ENCODE assay signal across 37 cellular contexts in genomic region chr1:210702512-210702911, GRCh38.
"Had no signal": no experiment of that assay in that cellular context is flagged by ENCODE, and none has a peak within 500 bp of the region (broad histone marks: within the 10 kb centered on the region; RNA-seq: fewer than 3 reads in every experiment).

No MANE protein-coding gene starts in this region.

- H3K27ac Mint-ChIP-seq: activated CD4-positive, alpha-beta memory T cell treated with anti-CD3 and anti-CD28 coated beads, Interleukin-2, amount 10 ng/mL, durations not matched to agents 7 days and 5 days; activated CD4-positive, alpha-beta T cell treated with anti-CD3 and anti-CD28 coated beads for 36 hours; activated CD4-positive, alpha-beta T cell treated with anti-CD3 and anti-CD28 coated beads, Interleukin-2, amount 10 ng/mL, durations not matched to agents 7 days and 5 days; activated CD8-positive, alpha-beta memory T cell treated with anti-CD3 and anti-CD28 coated beads, Interleukin-2, amount 10 ng/mL, durations not matched to agents 7 days and 5 days; activated CD8-positive, alpha-beta T cell treated with anti-CD3 and anti-CD28 coated beads, Interleukin-2, amount 10 ng/mL, durations not matched to agents 7 days and 5 days; activated naive CD4-positive, alpha-beta T cell treated with anti-CD3 and anti-CD28 coated beads, Interleukin-2, amount 10 ng/mL, durations not matched to agents 7 days and 5 days; activated naive CD4-positive, alpha-beta T cell treated with anti-CD3 and anti-CD28 coated beads, Interleukin-2, amount 50 U/mL, for 24 hours; activated naive CD8-positive, alpha-beta T cell; activated naive CD8-positive, alpha-beta T cell treated with anti-CD3 and anti-CD28 coated beads, Interleukin-2, amount 10 ng/mL, durations not matched to agents 7 days and 5 days; activated naive CD8-positive, alpha-beta T cell treated with anti-CD3 and anti-CD28 coated beads, Interleukin-2, amount 50 U/mL, for 24 hours; activated T-cell treated with anti-CD3 and anti-CD28 coated beads, Interleukin-2, amount 50 U/mL, for 24 hours; activated T-helper 2 cell treated with anti-CD3 and anti-CD28 coated beads, Interferon-gamma antibody, Interleukin-2, Interleukin-4, amounts not matched to agents 10 μg/mL and 5 μg/mL and 100 μg/mL, durations not matched to agents 14 hours and 24 hours and 36 hours; brain; T-helper 1 cell treated with Interleukin-12 subunit alpha and Interleukin-12 subunit beta and Interleukin-4 antibody, amounts not matched to agents 30 μg/mL and 1 μg/mL, for 36 hours; T-helper 2 cell treated with Interferon-gamma antibody and Interleukin-4, amounts not matched to agents 5 μg/mL and 100 μg/mL, for 36 hours had no signal

- H3K4me3 Mint-ChIP-seq: activated CD4-positive, alpha-beta memory T cell treated with anti-CD3 and anti-CD28 coated beads, Interleukin-2, amount 10 ng/mL, durations not matched to agents 7 days and 5 days; activated CD4-positive, alpha-beta T cell treated with anti-CD3 and anti-CD28 coated beads for 36 hours; activated CD4-positive, alpha-beta T cell treated with anti-CD3 and anti-CD28 coated beads, Interleukin-2, amount 10 ng/mL, durations not matched to agents 7 days and 5 days; activated CD8-positive, alpha-beta memory T cell treated with anti-CD3 and anti-CD28 coated beads, Interleukin-2, amount 10 ng/mL, durations not matched to agents 7 days and 5 days; activated CD8-positive, alpha-beta T cell treated with anti-CD3 and anti-CD28 coated beads, Interleukin-2, amount 10 ng/mL, durations not matched to agents 7 days and 5 days; activated naive CD4-positive, alpha-beta T cell treated with anti-CD3 and anti-CD28 coated beads, Interleukin-2, amount 10 ng/mL, durations not matched to agents 7 days and 5 days; activated naive CD4-positive, alpha-beta T cell treated with anti-CD3 and anti-CD28 coated beads, Interleukin-2, amount 50 U/mL, for 24 hours; activated naive CD8-positive, alpha-beta T cell; activated naive CD8-positive, alpha-beta T cell treated with anti-CD3 and anti-CD28 coated beads, Interleukin-2, amount 10 ng/mL, durations not matched to agents 7 days and 5 days; activated naive CD8-positive, alpha-beta T cell treated with anti-CD3 and anti-CD28 coated beads, Interleukin-2, amount 50 U/mL, for 24 hours; activated T-cell treated with anti-CD3 and anti-CD28 coated beads, Interleukin-2, amount 50 U/mL, for 24 hours; brain; central memory CD8-positive, alpha-beta T cell; T-helper 1 cell treated with Interleukin-12 subunit alpha and Interleukin-12 subunit beta and Interleukin-4 antibody, amounts not matched to agents 30 μg/mL and 1 μg/mL, for 36 hours; T-helper 2 cell treated with Interferon-gamma antibody and Interleukin-4, amounts not matched to agents 5 μg/mL and 100 μg/mL, for 36 hours had no signal

- H3K4me3 ChIP-seq: ascending aorta, cardiac muscle cell had no signal

- H3K36me3 Mint-ChIP-seq: activated CD8-positive, alpha-beta memory T cell treated with anti-CD3 and anti-CD28 coated beads, Interleukin-2, amount 10 ng/mL, durations not matched to agents 7 days and 5 days; activated naive CD4-positive, alpha-beta T cell treated with anti-CD3 and anti-CD28 coated beads, Interleukin-2, amount 10 ng/mL, durations not matched to agents 7 days and 5 days; activated naive CD4-positive, alpha-beta T cell treated with anti-CD3 and anti-CD28 coated beads, Interleukin-2, amount 50 U/mL, for 24 hours; activated naive CD8-positive, alpha-beta T cell; activated naive CD8-positive, alpha-beta T cell treated with anti-CD3 and anti-CD28 coated beads, Interleukin-2, amount 10 ng/mL, durations not matched to agents 7 days and 5 days had no signal

- H3K27me3 Mint-ChIP-seq: activated CD4-positive, alpha-beta T cell treated with anti-CD3 and anti-CD28 coated beads for 36 hours; activated naive CD4-positive, alpha-beta T cell treated with anti-CD3 and anti-CD28 coated beads, Interleukin-2, amount 10 ng/mL, durations not matched to agents 7 days and 5 days; activated naive CD4-positive, alpha-beta T cell treated with anti-CD3 and anti-CD28 coated beads, Interleukin-2, amount 50 U/mL, for 24 hours; activated naive CD8-positive, alpha-beta T cell; activated naive CD8-positive, alpha-beta T cell treated with anti-CD3 and anti-CD28 coated beads, Interleukin-2, amount 50 U/mL, for 24 hours; activated T-cell treated with anti-CD3 and anti-CD28 coated beads, Interleukin-2, amount 50 U/mL, for 24 hours; brain; central memory CD8-positive, alpha-beta T cell had no signal

- H3K9me3 ChIP-seq: ascending aorta had no signal

- ATAC-seq: activated CD4-positive, alpha-beta T cell treated with anti-CD3 and anti-CD28 coated beads for 36 hours; activated CD4-positive, CD25-positive, alpha-beta regulatory T cell treated with anti-CD3 and anti-CD28 coated beads, Interleukin-2, amount 50 U/mL, for 24 hours; activated CD8-positive, alpha-beta memory T cell treated with anti-CD3 and anti-CD28 coated beads, Interleukin-2, amount 10 ng/mL, durations not matched to agents 7 days and 5 days; activated CD8-positive, alpha-beta T cell treated with anti-CD3 and anti-CD28 coated beads, Interleukin-2, amount 10 ng/mL, durations not matched to agents 7 days and 5 days; activated naive CD8-positive, alpha-beta T cell treated with anti-CD3 and anti-CD28 coated beads, Interleukin-2, amount 50 U/mL, for 24 hours had no signal

- H3K4me1 Mint-ChIP-seq: activated CD4-positive, alpha-beta T cell treated with anti-CD3 and anti-CD28 coated beads for 36 hours; activated CD4-positive, alpha-beta T cell treated with anti-CD3 and anti-CD28 coated beads, Interleukin-2, amount 10 ng/mL, durations not matched to agents 7 days and 5 days; activated naive CD4-positive, alpha-beta T cell treated with anti-CD3 and anti-CD28 coated beads, Interleukin-2, amount 10 ng/mL, durations not matched to agents 7 days and 5 days; activated naive CD4-positive, alpha-beta T cell treated with anti-CD3 and anti-CD28 coated beads, Interleukin-2, amount 50 U/mL, for 24 hours; activated naive CD8-positive, alpha-beta T cell treated with anti-CD3 and anti-CD28 coated beads, Interleukin-2, amount 50 U/mL, for 24 hours; central memory CD8-positive, alpha-beta T cell had no signal

- H3K27ac ChIP-seq: ascending aorta, cardiac muscle cell, VCaP had no signal

- H3K9me3 Mint-ChIP-seq: activated CD4-positive, alpha-beta memory T cell treated with anti-CD3 and anti-CD28 coated beads, Interleukin-2, amount 10 ng/mL, durations not matched to agents 7 days and 5 days; activated CD4-positive, alpha-beta T cell treated with anti-CD3 and anti-CD28 coated beads, Interleukin-2, amount 10 ng/mL, durations not matched to agents 7 days and 5 days; activated naive CD4-positive, alpha-beta T cell treated with anti-CD3 and anti-CD28 coated beads, Interleukin-2, amount 10 ng/mL, durations not matched to agents 7 days and 5 days; activated naive CD4-positive, alpha-beta T cell treated with anti-CD3 and anti-CD28 coated beads, Interleukin-2, amount 50 U/mL, for 24 hours; activated naive CD8-positive, alpha-beta T cell treated with anti-CD3 and anti-CD28 coated beads, Interleukin-2, amount 10 ng/mL, durations not matched to agents 7 days and 5 days; activated naive CD8-positive, alpha-beta T cell treated with anti-CD3 and anti-CD28 coated beads, Interleukin-2, amount 50 U/mL, for 24 hours; activated T-cell treated with anti-CD3 and anti-CD28 coated beads, Interleukin-2, amount 50 U/mL, for 24 hours; activated T-helper 2 cell treated with anti-CD3 and anti-CD28 coated beads, Interferon-gamma antibody, Interleukin-2, Interleukin-4, amounts not matched to agents 10 μg/mL and 5 μg/mL and 100 μg/mL, durations not matched to agents 14 hours and 24 hours and 36 hours; central memory CD8-positive, alpha-beta T cell; T-helper 1 cell treated with Interleukin-12 subunit alpha and Interleukin-12 subunit beta and Interleukin-4 antibody, amounts not matched to agents 30 μg/mL and 1 μg/mL, for 36 hours; T-helper 2 cell treated with Interferon-gamma antibody and Interleukin-4, amounts not matched to agents 5 μg/mL and 100 μg/mL, for 36 hours had no signal

- DNase-seq: activated CD4-positive, alpha-beta memory T cell treated with anti-CD3 and anti-CD28 coated beads, Interleukin-2, amount 10 ng/mL, durations not matched to agents 7 days and 5 days; activated CD4-positive, alpha-beta T cell treated with anti-CD3 and anti-CD28 coated beads for 1 hour; activated CD4-positive, alpha-beta T cell treated with anti-CD3 and anti-CD28 coated beads for 36 hours; activated CD4-positive, alpha-beta T cell treated with anti-CD3 and anti-CD28 coated beads for 48 hours; activated CD4-positive, alpha-beta T cell treated with anti-CD3 and anti-CD28 coated beads, Interleukin-2, amount 10 ng/mL, durations not matched to agents 7 days and 5 days; activated CD4-positive, alpha-beta T cell treated with anti-CD3 and anti-CD28 coated beads, Interleukin-2, amount 50 U/mL, for 48 hours; activated CD4-positive, CD25-positive, alpha-beta regulatory T cell; activated CD8-positive, alpha-beta memory T cell treated with anti-CD3 and anti-CD28 coated beads for 24 hours; activated CD8-positive, alpha-beta memory T cell treated with anti-CD3 and anti-CD28 coated beads, Interleukin-2, amount 10 ng/mL, durations not matched to agents 7 days and 5 days; activated CD8-positive, alpha-beta memory T cell treated with anti-CD3 and anti-CD28 coated beads, Interleukin-2, amount 50 U/mL, for 48 hours; activated CD8-positive, alpha-beta T cell treated with anti-CD3 and anti-CD28 coated beads, Interleukin-2, amount 10 ng/mL, durations not matched to agents 7 days and 5 days; activated effector memory CD4-positive, alpha-beta T cell treated with Interleukin-2 at 50 U/mL for 16 hours; activated gamma-delta T cell; activated naive CD4-positive, alpha-beta T cell treated with anti-CD3 and anti-CD28 coated beads, Interleukin-2, amount 10 ng/mL, durations not matched to agents 7 days and 5 days; activated naive CD4-positive, alpha-beta T cell treated with Interleukin-2 at 50 U/mL for 16 hours; activated naive CD8-positive, alpha-beta T cell treated with anti-CD3 and anti-CD28 coated beads, Interleukin-2, amount 10 ng/mL, durations not matched to agents 7 days and 5 days; activated naive CD8-positive, alpha-beta T cell treated with anti-CD3 and anti-CD28 coated beads, Interleukin-2, amount 50 U/mL, for 24 hours; activated T-cell treated with anti-CD3 and anti-CD28 coated beads, Interleukin-2, amount 50 U/mL, for 24 hours; activated T-cell treated with anti-CD3 and anti-CD28 coated beads, Interleukin-2, amount 50 U/mL, for 48 hours; amygdala; anterior cingulate cortex; caudate nucleus; cerebellar nuclear complex; T-helper 1 cell; T-helper 2 cell; T-helper 9 cell had no signal

- H3K4me1 ChIP-seq: ascending aorta had no signal

- H3K27me3 ChIP-seq: ascending aorta, cardiac muscle cell had no signal

- H3K36me3 ChIP-seq: ascending aorta, cardiac muscle cell had no signal
